8 cellular contexts compared by ENCODE assay signal in genomic region chr2:208025814-208026184, GRCh38. TPM values are rescaled to one million over a fixed set of nuclear protein-coding genes. Genes with fewer than 3 reads are reported as not detected.
A peak's percentile ranks its signal among the peaks of the same experiment; 100 is the strongest.
DNase-seq lines count a peak whose midpoint lies in the region; ATAC-seq and TF ChIP-seq lines count a peak whose summit lies in the region.

No MANE protein-coding gene starts in this region.

- CTCF ChIA-PET in activated CD8-positive, alpha-beta memory T cell treated with anti-CD3 and anti-CD28 coated beads, Interleukin-2, amount 10 ng/mL, durations not matched to agents 7 days and 5 days (lab: Charles Lee), result interaction anchor here (1.0 to 2.2 kb wide), 5 partner anchors 15 to 399 kb away, joined by 3 to 10 read pairs (median 4); partner anchors contain the start of gene FZD5

- TF ChIP-seq POLR2A in ovary (IDR thresholded peaks at IDR 0.05), result no peak

- DNase-seq in activated CD4-positive, CD25-positive, alpha-beta regulatory T cell (lab: John Stamatoyannopoulos, UW), result no peak
- peak; percentile 47 for DNase-seq in activated CD8-positive, alpha-beta memory T cell treated with anti-CD3 and anti-CD28 coated beads, Interleukin-2, amount 10 ng/mL, durations not matched to agents 7 days and 5 days
- DNase-seq in ovary, result peak in 3 of 5 donors; percentile 31 to 40 (median 33)
- DNase-seq in NCI-H1694 (lab: John Stamatoyannopoulos, UW), result no peak
- DNase-seq in AG08395 (ENCODE audit: low spot score), result no peak

- no peak for TF ChIP-seq CTCF in ovary (IDR thresholded peaks at IDR 0.05)

- intact Hi-C loops in ovary (cut with DNase I), result no loop called here

- H3K27ac ChIP-seq in ovary, result peak overlapping the region in 1 of 2 donors; percentile 63

- H3K36me3 ChIP-seq in ovary, result no peaks in the 10 kb centered on the region

- H3K9me3 ChIP-seq in ovary, result no peaks in the 10 kb centered on the region

- H3K4me1 Mint-ChIP-seq in activated CD8-positive, alpha-beta memory T cell treated with anti-CD3 and anti-CD28 coated beads, Interleukin-2, amount 10 ng/mL, durations not matched to agents 7 days and 5 days, result peaks cover 16% of the 10 kb centered on the region

- H3K27me3 ChIP-seq in ovary, result no peaks in the 10 kb centered on the region

- H3K9me3 Mint-ChIP-seq in activated CD8-positive, alpha-beta memory T cell treated with anti-CD3 and anti-CD28 coated beads, Interleukin-2, amount 10 ng/mL, durations not matched to agents 7 days and 5 days (ENCODE audit: low read depth), result no peaks in the 10 kb centered on the region

- peaks cover 5% of the 10 kb centered on the region for H3K27me3 Mint-ChIP-seq in activated CD8-positive, alpha-beta memory T cell treated with anti-CD3 and anti-CD28 coated beads, Interleukin-2, amount 10 ng/mL, durations not matched to agents 7 days and 5 days

- peak; percentile 36 to 39 for ATAC-seq in activated CD4-positive, CD25-positive, alpha-beta regulatory T cell treated with anti-CD3 and anti-CD28 coated beads, Interleukin-2, amount 50 U/mL, for 24 hours
- ATAC-seq in HG03520 (IDR thresholded peaks at IDR 0.05; ENCODE audit: unreplicated experiment), result peak; percentile 9
- ATAC-seq in activated CD8-positive, alpha-beta memory T cell treated with anti-CD3 and anti-CD28 coated beads, Interleukin-2, amount 10 ng/mL, durations not matched to agents 7 days and 5 days, result peak; percentile 34
- ATAC-seq in esophagus mucosa, result peak; percentile 39

- H3K4me3 Mint-ChIP-seq in activated CD8-positive, alpha-beta memory T cell treated with anti-CD3 and anti-CD28 coated beads, Interleukin-2, amount 10 ng/mL, durations not matched to agents 7 days and 5 days, result peak overlapping the region; percentile 87

- H3K27ac Mint-ChIP-seq in activated CD8-positive, alpha-beta memory T cell treated with anti-CD3 and anti-CD28 coated beads, Interleukin-2, amount 10 ng/mL, durations not matched to agents 7 days and 5 days, result peak overlapping the region; percentile 87

- H3K4me1 ChIP-seq in ovary (ENCODE audit: insufficient read depth), result peaks cover 5% of the 10 kb centered on the region

- WGBS in ovary, 3 donors, result 23 to 43% (median 32%) methylated on average over 10 of the region's 10 CpGs

- TF ChIP-seq EP300 in ovary (IDR thresholded peaks at IDR 0.05), result no peak

- H3K4me3 ChIP-seq in ovary, result peak overlapping the region; percentile 90

- no peaks in the 10 kb centered on the region for H3K36me3 Mint-ChIP-seq in activated CD8-positive, alpha-beta memory T cell treated with anti-CD3 and anti-CD28 coated beads, Interleukin-2, amount 10 ng/mL, durations not matched to agents 7 days and 5 days

RNA-seq across cellular contexts. Expression of gene PLEKHM3, which starts 0.5 kb away (rescaled TPM):
- total RNA-seq in activated CD8-positive, alpha-beta memory T cell treated with anti-CD3 and anti-CD28 coated beads, Interleukin-2, amount 10 ng/mL, durations not matched to agents 7 days and 5 days, result 1 to 10 TPM; 4.7 to 5.1 TPM
- 4.7 TPM for total RNA-seq in esophagus mucosa
- 10 to 100 TPM; 11.6 to 26.1 (median 14.3) TPM for total RNA-seq in ovary
- 10 to 100 TPM in 1 of 2 donors, 1 to 10 TPM in 1; 6.5 to 14.6 TPM for polyA plus RNA-seq in ovary

Comparison
In these comparisons a context has a peak if more than half of its experiments do, and no peak if none do; other contexts are left out.
1. DNase-seq: peak in activated CD8-positive, alpha-beta memory T cell treated with anti-CD3 and anti-CD28 coated beads, Interleukin-2, amount 10 ng/mL, durations not matched to agents 7 days and 5 days (single experiment) and ovary (3 of 5); none in activated CD4-positive, CD25-positive, alpha-beta regulatory T cell (0 of 4), NCI-H1694 (single experiment) and AG08395 (single experiment).
2. Peak in every context shown above with its lines, with median percentiles within 50 percentile points of each other: ATAC-seq.